In the genomic region with DNA sequence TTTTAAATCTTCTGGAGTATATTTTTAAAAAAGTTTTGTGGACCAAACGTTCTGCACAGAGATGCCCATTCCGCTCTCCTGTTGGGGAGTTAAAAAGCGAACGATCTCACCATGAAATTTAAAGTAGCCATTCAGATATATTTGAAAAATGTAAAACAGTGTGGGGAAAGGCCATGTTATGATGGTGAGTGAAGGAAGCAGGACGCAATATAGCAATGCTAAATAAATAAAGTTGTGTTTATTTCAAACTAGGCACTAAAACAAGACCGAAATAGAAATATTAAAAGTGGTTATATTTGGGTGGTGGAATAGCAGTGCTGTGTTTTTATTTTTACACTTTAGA, we compare ENCODE assay signal across 8 cellular contexts. TPM values are rescaled to one million over a fixed set of nuclear protein-coding genes. Genes with fewer than 3 reads are reported as not detected.
DNase-seq lines count a peak whose midpoint lies in the region; ATAC-seq and TF ChIP-seq lines count a peak whose summit lies in the region.

No MANE protein-coding gene starts in this region.

- H3K9ac ChIP-seq in colonic mucosa (ENCODE audit: low read depth in 2 of 2, low read length in 2 of 2): peak overlapping the region; percentile 6 to 35

- H3K27me3 Mint-ChIP-seq in neural crest cell (ENCODE audit: low read depth): no peaks in the 10 kb centered on the region

- DNase-seq in colonic mucosa (no peak), neural crest cell (ENCODE audit: low read depth, low spot score) (no peak), CD1c-positive myeloid dendritic cell (ENCODE audit: extremely low spot score) (no peak), GM20000 (ENCODE audit: low spot score) (no peak), T1000 (lab: John Stamatoyannopoulos, UW) (no peak), NCI-H146 (lab: John Stamatoyannopoulos, UW) (no peak)

- peaks cover 17% of the 10 kb centered on the region for H3K4me1 Mint-ChIP-seq in neural crest cell

- H3K36me3 Mint-ChIP-seq in neural crest cell (ENCODE audit: low read depth): no peaks in the 10 kb centered on the region

- TF ChIP-seq CTCF in colonic mucosa (IDR thresholded peaks at IDR 0.05) (no peak), neural crest cell (conservative IDR thresholded peaks at IDR 0.05) (no peak), GM20000 (IDR thresholded peaks at IDR 0.05; ENCODE audit: extremely low read depth, missing control alignments) (no peak)

- no peaks in the 10 kb centered on the region for H3K36me3 ChIP-seq in colonic mucosa

- H3K27ac ChIP-seq in colonic mucosa: peak overlapping the region; percentile 49

- no peaks in the 10 kb centered on the region for H3K27me3 ChIP-seq in colonic mucosa

- H3K27ac Mint-ChIP-seq in neural crest cell (ENCODE audit: unreplicated experiment): peak overlapping the region; percentile 94

- intact Hi-C loops in colonic mucosa (cut with DNase I): no loop called here

- peak overlapping the region; percentile 89 for H3K4me3 Mint-ChIP-seq in neural crest cell

- peak overlapping the region; percentile 44 for H3K4me3 ChIP-seq in colonic mucosa

- H3K9me3 ChIP-seq in colonic mucosa: no peaks in the 10 kb centered on the region

- ATAC-seq in GM19351 (IDR thresholded peaks at IDR 0.05; ENCODE audit: unreplicated experiment) (peak; percentile 19), HG03439 (IDR thresholded peaks at IDR 0.05; ENCODE audit: unreplicated experiment) (peak; percentile 4)

- peaks cover 3% of the 10 kb centered on the region for H3K9me3 Mint-ChIP-seq in neural crest cell

- no peaks in the 10 kb centered on the region for H3K4me1 ChIP-seq in colonic mucosa

RNA-seq across cellular contexts. Expression of gene CCDC13, which starts 0.3 kb away (rescaled TPM):
- total RNA-seq in colonic mucosa (1 to 10 TPM in 1 of 2 donors, under 1 TPM in 1; 0.93 to 5.3 TPM), neural crest cell (1.5 and 2.0 TPM in 2 replicates)

RNA-seq across cellular contexts. Expression of gene HIGD1A, which starts 30.9 kb away (rescaled TPM):
- total RNA-seq in colonic mucosa (100 to 1,000 TPM; 224 to 360 TPM), neural crest cell (82.4 and 85.2 TPM in 2 replicates)

RNA-seq across cellular contexts. Expression of gene ACKR2, which starts 35.9 kb away (rescaled TPM):
- total RNA-seq in colonic mucosa: 1 to 10 TPM; 3.2 to 6.5 TPM
- 0.20 and 0.56 TPM in 2 replicates for total RNA-seq in neural crest cell
